In genomic region chr12:107014050-107014449, GRCh38 we compare ENCODE assay signal across 8 cellular contexts. TPM values are rescaled to one million over a fixed set of nuclear protein-coding genes. Genes with fewer than 3 reads are reported as not detected.
A peak's percentile ranks its signal among the peaks of the same experiment; 100 is the strongest.
DNase-seq lines count a peak whose midpoint lies in the region; ATAC-seq and TF ChIP-seq lines count a peak whose summit lies in the region.
"Had no signal": no experiment of that assay in that cellular context is flagged by ENCODE, and none has a peak within 500 bp of the region (broad histone marks: within the 10 kb centered on the region; RNA-seq: fewer than 3 reads in every experiment).

No MANE protein-coding gene starts in this region.

- no peak for ATAC-seq in GM21825 (IDR thresholded peaks at IDR 0.05; ENCODE audit: unreplicated experiment)

- H3K4me3 ChIP-seq in GM06990 (replicated peaks; ENCODE audit: low read depth, low read length) = no peak overlapping the region
- no peak overlapping the region for H3K4me3 ChIP-seq in osteoblast (ENCODE audit: insufficient read depth, low read length)
- no peak overlapping the region for H3K4me3 ChIP-seq in HAP-1

- H3K27ac ChIP-seq in osteoblast (ENCODE audit: low read depth, low read length) = no peak overlapping the region

- no peaks in the 10 kb centered on the region for H4K20me1 ChIP-seq in osteoblast (ENCODE audit: insufficient read depth, low read length)

- no peak overlapping the region for H3K4me2 ChIP-seq in osteoblast (ENCODE audit: insufficient read depth, low read length)

- DNase-seq in GM06990 (ENCODE audit: extremely low read depth, insufficient read length) (no peak), NCI-H146 (lab: John Stamatoyannopoulos, UW) (peak; percentile 25), osteoblast (ENCODE audit: insufficient read length, low spot score, missing footprints) (no peak), GOT3 (lab: John Stamatoyannopoulos, UW) (no peak), HAP-1 (ENCODE audit: low spot score in 2 of 2) (no peak)
- DNase-seq in central memory CD4-positive, alpha-beta T cell = peak; percentile 39
- DNase-seq: hypothalamus had no signal

- no peak overlapping the region for H2AFZ ChIP-seq in osteoblast (ENCODE audit: low read length)

- H3K4me1 ChIP-seq in osteoblast (ENCODE audit: insufficient read depth, low read length) = no peaks in the 10 kb centered on the region
- peaks cover 10% of the 10 kb centered on the region for H3K4me1 ChIP-seq in HAP-1

- H3K36me3 ChIP-seq in GM06990 (ENCODE audit: control insufficient read depth, insufficient read depth, low read length) (no peaks in the 10 kb centered on the region), osteoblast (ENCODE audit: insufficient read depth, low read length) (no peaks in the 10 kb centered on the region), HAP-1 (replicated peaks) (no peaks in the 10 kb centered on the region)

- in situ Hi-C loops in HAP-1 (cut with MboI; ENCODE audit: low sequenced_read_pairs) = no loop called here

- TF ChIP-seq CTCF in GM06990 (IDR thresholded peaks at IDR 0.05; ENCODE audit: insufficient read depth, low read length, poor library complexity, severe bottlenecking) (peak; percentile 12), osteoblast (IDR thresholded peaks at IDR 0.05; ENCODE audit: extremely low read depth, low read depth, low read length) (peak; percentile 5)

- no peaks in the 10 kb centered on the region for H3K27me3 ChIP-seq in GM06990 (replicated peaks; ENCODE audit: control insufficient read depth, insufficient read depth, low read length)
- no peaks in the 10 kb centered on the region for H3K27me3 ChIP-seq in osteoblast (ENCODE audit: insufficient read depth, low read length)
- no peaks in the 10 kb centered on the region for H3K27me3 ChIP-seq in HAP-1 (ENCODE audit: low read depth)

- no peaks in the 10 kb centered on the region for H3K79me2 ChIP-seq in osteoblast (ENCODE audit: insufficient read depth, low read length)

- H3K9me3 ChIP-seq in osteoblast (ENCODE audit: low read depth, low read length) (no peaks in the 10 kb centered on the region), HAP-1 (no peaks in the 10 kb centered on the region)

RNA-seq across cellular contexts. Expression of gene MTERF2, which starts 27.1 kb away (rescaled TPM):
- total RNA-seq in osteoblast = 3.6 and 3.8 TPM in 2 replicates

RNA-seq across cellular contexts. Expression of gene TMEM263, which starts 58.3 kb away (rescaled TPM):
- 125 and 130 TPM in 2 replicates for total RNA-seq in osteoblast

Comparison
In these comparisons a context has a peak if more than half of its experiments do, and no peak if none do; other contexts are left out.
1. DNase-seq: peak in NCI-H146 (single experiment) and central memory CD4-positive, alpha-beta T cell (single experiment); none in GM06990 (single experiment), osteoblast (single experiment), GOT3 (single experiment) and HAP-1 (0 of 2).